Comparison of ENCODE assay signal across 25 cellular contexts in the genomic region with DNA sequence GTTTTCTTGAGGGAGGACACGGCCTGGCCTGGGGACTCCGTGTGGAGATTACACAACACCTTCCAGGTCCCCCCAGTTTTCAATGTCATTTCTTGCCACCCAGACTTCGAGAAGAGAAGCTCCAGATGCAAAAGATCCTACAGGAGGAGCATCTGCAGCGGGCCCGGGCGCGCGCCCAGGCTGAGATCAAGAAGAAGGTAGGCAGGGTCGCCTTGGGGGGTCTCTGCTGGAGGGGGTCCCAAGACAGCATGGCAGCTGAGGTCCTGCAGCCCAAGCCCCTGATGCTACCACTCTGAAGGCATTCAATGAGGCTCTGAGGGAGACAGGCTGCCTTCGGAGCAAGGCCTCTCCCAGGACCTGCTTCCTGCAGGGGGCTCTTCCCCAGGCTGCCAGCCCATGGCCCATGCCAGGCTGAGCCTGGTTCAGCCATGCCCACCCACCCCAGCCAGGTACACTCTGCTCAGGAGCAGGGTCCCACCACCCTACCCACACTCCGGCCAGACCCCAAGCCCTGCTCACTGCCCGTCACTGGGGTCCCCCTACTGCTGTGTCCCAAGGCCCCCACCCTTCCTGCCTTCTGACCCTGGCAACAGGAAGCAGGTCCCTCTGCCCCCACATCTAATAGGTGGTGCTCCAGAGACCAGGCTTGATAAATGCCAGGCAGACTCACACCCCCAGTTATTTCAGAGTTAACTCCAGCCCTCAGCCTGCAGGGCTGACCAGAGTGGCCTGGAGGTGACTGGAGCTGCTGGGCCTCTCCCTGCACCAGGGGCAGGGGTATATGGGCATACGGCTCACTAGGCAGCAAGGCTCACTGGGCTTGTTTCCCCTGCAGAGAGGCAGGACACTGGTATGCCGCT. TPM values are rescaled to one million over a fixed set of nuclear protein-coding genes. Genes with fewer than 3 reads are reported as not detected.
"Had no signal": no experiment of that assay in that cellular context is flagged by ENCODE, and none has a peak within 500 bp of the region (broad histone marks: within the 10 kb centered on the region; RNA-seq: fewer than 3 reads in every experiment).

No MANE protein-coding gene starts in this region.

- H3K36me3 ChIP-seq: ovary, SJSA1 had no signal

- H3K4me1 ChIP-seq: body of pancreas, esophagus squamous epithelium, tibial artery, vagina had no signal

- ATAC-seq: activated T-cell treated with anti-CD3 and anti-CD28 coated beads, Interleukin-2, amount 50 U/mL, for 72 hours; body of pancreas; left ventricle myocardium superior had no signal

- DNase-seq: activated CD4-positive, alpha-beta T cell treated with anti-CD3 and anti-CD28 coated beads, Interleukin-2, amount 50 U/mL, for 4 hours; activated gamma-delta T cell; activated naive CD8-positive, alpha-beta T cell treated with anti-CD3 and anti-CD28 coated beads for 36 hours; activated T-cell treated with anti-CD3 and anti-CD28 coated beads, Interleukin-2, amount 50 U/mL, for 72 hours; amygdala; body of pancreas; caudate nucleus; effector CD4-positive, alpha-beta T cell; esophagus squamous epithelium; hippocampal formation; left ventricle myocardium superior; mesenchymal stem cell had no signal

- H3K27me3 ChIP-seq: body of pancreas, esophagus squamous epithelium, ovary, SJSA1, tibial artery, vagina had no signal

- H3K27me3 Mint-ChIP-seq: activated naive CD8-positive, alpha-beta T cell treated with anti-CD3 and anti-CD28 coated beads for 36 hours had no signal

- H3K27ac Mint-ChIP-seq: activated naive CD8-positive, alpha-beta T cell treated with anti-CD3 and anti-CD28 coated beads for 36 hours; activated T-cell treated with anti-CD3 and anti-CD28 coated beads, Interleukin-2, amount 50 U/mL, for 72 hours; T-helper 2 cell treated with Interferon-gamma antibody and Interleukin-4, amounts not matched to agents 5 μg/mL and 100 μg/mL, for 36 hours had no signal

- FAIRE-seq: endothelial cell of umbilical vein had no signal

- H3K9me3 Mint-ChIP-seq: activated naive CD8-positive, alpha-beta T cell treated with anti-CD3 and anti-CD28 coated beads for 36 hours; activated T-cell treated with anti-CD3 and anti-CD28 coated beads, Interleukin-2, amount 50 U/mL, for 72 hours; T-helper 2 cell treated with Interferon-gamma antibody and Interleukin-4, amounts not matched to agents 5 μg/mL and 100 μg/mL, for 36 hours had no signal

- H3K9me3 ChIP-seq: body of pancreas, ovary, SJSA1, vagina had no signal

- H3K4me3 Mint-ChIP-seq: activated naive CD8-positive, alpha-beta T cell treated with anti-CD3 and anti-CD28 coated beads for 36 hours; activated T-cell treated with anti-CD3 and anti-CD28 coated beads, Interleukin-2, amount 50 U/mL, for 72 hours; T-helper 2 cell treated with Interferon-gamma antibody and Interleukin-4, amounts not matched to agents 5 μg/mL and 100 μg/mL, for 36 hours had no signal

- H3K27ac ChIP-seq: body of pancreas, coronary artery, esophagus squamous epithelium, ovary, SJSA1, tibial artery, vagina had no signal

- H3K4me3 ChIP-seq: body of pancreas, coronary artery, esophagus squamous epithelium, ovary, SJSA1, tibial artery, vagina had no signal

RNA-seq across cellular contexts. Expression of a gene that starts 41.0 kb away (rescaled TPM):
- total RNA-seq: activated naive CD8-positive, alpha-beta T cell treated with anti-CD3 and anti-CD28 coated beads for 36 hours; activated T-cell treated with anti-CD3 and anti-CD28 coated beads, Interleukin-2, amount 50 U/mL, for 72 hours; body of pancreas; endothelial cell of umbilical vein; esophagus squamous epithelium; fibroblast of villous mesenchyme; glomerular endothelial cell; kidney epithelial cell; left ventricle myocardium superior; SJSA1; skeletal muscle tissue; subcutaneous adipose tissue; vagina had no signal
- polyA plus RNA-seq: endothelial cell of umbilical vein, neural cell had no signal
